ENCODE assay signal across 39 cellular contexts in the genomic region with DNA sequence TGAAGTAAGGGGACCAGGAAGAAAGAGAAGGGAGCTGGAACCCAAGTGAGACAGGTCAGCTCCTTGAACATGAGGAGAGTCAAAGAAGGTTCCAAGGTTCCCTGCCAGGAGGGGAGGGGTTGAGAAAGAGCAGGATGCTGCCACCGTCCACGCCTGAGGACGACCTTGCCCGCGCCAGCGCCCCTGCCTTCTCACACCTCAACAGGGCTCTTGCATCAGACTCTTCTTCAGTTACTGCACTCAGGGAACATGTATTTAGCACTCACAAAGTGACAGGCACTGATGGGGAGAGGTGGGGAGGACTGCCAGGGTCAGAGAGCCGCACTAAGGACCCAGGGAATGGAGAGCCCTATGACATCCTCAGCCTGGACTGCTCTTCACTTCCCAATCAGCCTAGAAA.
"Had no signal": no experiment of that assay in that cellular context is flagged by ENCODE, and none has a peak within 500 bp of the region (broad histone marks: within the 10 kb centered on the region; RNA-seq: fewer than 3 reads in every experiment).

No MANE protein-coding gene starts in this region.

- H3K27me3 ChIP-seq: brain microvascular endothelial cell, MG63, Peyer's patch, SJSA1 had no signal

- H3K4me2 ChIP-seq: SK-N-SH had no signal

- ATAC-seq: activated T-cell treated with anti-CD3 and anti-CD28 coated beads, Interleukin-2, amount 50 U/mL, for 4 hours; PC-3; T-cell; T-helper 17 cell had no signal

- H3K27ac ChIP-seq: brain microvascular endothelial cell, Peyer's patch, SJSA1, VCaP had no signal

- H3K9me3 ChIP-seq: MG63, Peyer's patch, SJSA1, SK-N-SH had no signal

- H3K4me3 ChIP-seq: MG63, Peyer's patch, SJSA1 had no signal

- H3K4me1 ChIP-seq: Peyer's patch, SJSA1 had no signal

- H3K9me2 ChIP-seq: SK-N-SH had no signal

- H3K36me3 ChIP-seq: brain microvascular endothelial cell, MG63, Peyer's patch, SJSA1 had no signal

- H3K9ac ChIP-seq: SK-N-SH had no signal

- DNase-seq: activated B cell treated with CpG ODN at 0.5 μM for 24 hours; activated CD4-positive, alpha-beta memory T cell treated with anti-CD3 and anti-CD28 coated beads for 36 hours; activated CD4-positive, alpha-beta T cell treated with anti-CD3 and anti-CD28 coated beads for 4 hours; activated CD4-positive, alpha-beta T cell treated with anti-CD3 and anti-CD28 coated beads, Interleukin-2, amount 50 U/mL, for 1 hour; activated CD4-positive, CD25-positive, alpha-beta regulatory T cell treated with anti-CD3 and anti-CD28 coated beads, Interleukin-2, amount 50 U/mL, for 72 hours; activated CD8-positive, alpha-beta memory T cell treated with anti-CD3 and anti-CD28 coated beads, Interleukin-2, amount 50 U/mL, for 4 hours; activated effector memory CD4-positive, alpha-beta T cell treated with Interleukin-2 at 50 U/mL for 16 hours; activated naive CD4-positive, alpha-beta T cell treated with anti-CD3 and anti-CD28 coated beads, Interleukin-2, amount 50 U/mL, for 16 hours; activated naive CD8-positive, alpha-beta T cell treated with anti-CD3 and anti-CD28 coated beads for 36 hours; activated T-cell treated with anti-CD3 and anti-CD28 coated beads for 4 hours; activated T-cell treated with anti-CD3 and anti-CD28 coated beads, Interleukin-2, amount 50 U/mL, for 4 hours; amniotic stem cell; aorta; brain microvascular endothelial cell; central memory CD4-positive, alpha-beta T cell; Kasumi-1; KG1; MG63; MV-4-11; NCI-H1092; NCI-H1417; NCI-H146; NCI-H187; NCI-H2029 treated with DMSO at 0.1 percent for 48 hours; NCI-H2107; NCI-H2171; NCI-H510A; NCI-H526; NCI-H748 treated with DMSO at 0.1 percent for 48 hours; NK-92 treated with Interleukin-12 subunit alpha and Interleukin-12 subunit beta, amount 100 ng/mL, for 24 hours; PC-3; Peyer's patch; RPMI8226; SHP77 treated with DMSO at 0.1 percent for 48 hours; SK-N-SH; T-cell; T-helper 17 cell had no signal
